8 cellular contexts compared by ENCODE assay signal in the genomic region with DNA sequence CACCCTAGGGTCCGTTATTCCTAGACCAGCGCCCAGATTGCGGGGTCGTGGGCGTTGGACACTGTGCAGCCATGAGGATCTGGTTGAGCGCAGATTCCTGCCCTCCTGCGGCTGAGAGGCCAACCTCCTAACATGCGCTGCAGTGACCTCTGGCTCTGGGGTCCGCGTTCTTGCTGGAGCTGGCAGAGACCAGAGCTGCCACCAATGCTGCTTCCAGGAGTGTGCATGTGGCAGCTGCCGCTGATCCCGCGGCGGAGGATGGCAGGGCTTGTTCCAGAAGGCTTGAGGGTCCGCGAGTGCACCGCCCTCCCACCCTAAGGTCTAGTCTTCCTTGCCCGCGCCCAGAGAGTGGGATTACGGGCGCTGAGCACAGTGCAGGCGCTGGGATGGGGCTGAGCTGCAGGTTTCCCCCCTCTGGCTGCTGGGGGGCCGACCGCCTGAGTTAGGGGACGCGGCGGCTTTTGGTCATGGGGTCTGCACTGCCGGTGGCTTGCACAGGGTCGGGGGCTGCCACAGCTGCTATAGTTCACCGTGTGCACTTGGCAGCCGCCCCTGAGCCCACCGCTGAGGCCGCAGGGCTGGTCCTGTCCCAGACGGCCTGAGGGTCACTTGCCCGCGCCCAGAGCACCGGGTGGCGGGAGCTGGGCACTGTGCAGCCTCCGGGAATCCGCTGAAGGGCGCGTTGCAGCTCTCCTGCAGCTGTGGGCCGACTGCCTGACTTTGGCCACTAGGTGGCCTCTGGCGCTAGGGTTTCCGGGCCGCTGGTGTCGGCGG.
DNase-seq lines count a peak whose midpoint lies in the region; ATAC-seq and TF ChIP-seq lines count a peak whose summit lies in the region.

No MANE protein-coding gene starts in this region.

- no peak overlapping the region for H2AK5ac ChIP-seq in IMR-90 (ENCODE audit: low read depth, low read length)

- peak overlapping the region; percentile 80 for H2AFZ ChIP-seq in IMR-90 (replicated peaks; ENCODE audit: low read length, poor library complexity)

- no peak overlapping the region for H2BK20ac ChIP-seq in IMR-90 (ENCODE audit: low read depth, low read length)

- no peak overlapping the region for H3K27ac Mint-ChIP-seq in activated naive CD8-positive, alpha-beta T cell

- POLR2A ChIA-PET in IMR-90 (lab: Charles Lee; ENCODE audit: unreplicated experiment), result no interaction called here

- no peak overlapping the region for H2AK9ac ChIP-seq in IMR-90 (replicated peaks; ENCODE audit: low read depth, low read length, poor library complexity)

- no peak overlapping the region for H3K56ac ChIP-seq in IMR-90 (ENCODE audit: extremely low read depth, insufficient read depth, low read length)

- H3K9me1 ChIP-seq in IMR-90 (ENCODE audit: insufficient read depth, low read length), result no peaks in the 10 kb centered on the region

- no peaks in the 10 kb centered on the region for H3K9me3 ChIP-seq in DOHH2 (ENCODE audit: control insufficient read depth, insufficient read depth, low read length)
- peaks cover 3% of the 10 kb centered on the region; the same call in 1 of the 2 replicates for H3K9me3 ChIP-seq in IMR-90 (ENCODE audit: control insufficient read depth, insufficient read depth, low read length)
- no peaks in the 10 kb centered on the region for H3K9me3 ChIP-seq in SJSA1 (replicated peaks)
- H3K9me3 ChIP-seq in cardiac muscle cell (ENCODE audit: low read depth), result no peaks in the 10 kb centered on the region

- no peak overlapping the region for H3K14ac ChIP-seq in IMR-90 (replicated peaks; ENCODE audit: low read depth, low read length)

- CTCF ChIA-PET in IMR-90 (lab: Yijun Ruan, JAX), result interaction anchor here (1.1 to 1.5 kb wide), 3 partner anchors 12 to 261 kb away, joined by 5 to 19 read pairs (median 6); no protein-coding TSS in a partner anchor

- no peak overlapping the region for H4K8ac ChIP-seq in IMR-90 (ENCODE audit: low read depth in 2 of 2, low read length in 2 of 2)

- no peak overlapping the region for H3K9ac ChIP-seq in IMR-90 (ENCODE audit: low read depth, low read length)

- peaks cover 13% of the 10 kb centered on the region for H3F3A ChIP-seq in DOHH2 (ENCODE audit: control insufficient read depth, insufficient read depth)

- in situ Hi-C loops in IMR-90 (cut with MboI; ENCODE audit: low sequenced_read_pairs), result loop anchor here (10.0 kb wide), 1 partner anchor 259 kb away; no protein-coding TSS in a partner anchor

- H3K27me3 Mint-ChIP-seq in activated naive CD8-positive, alpha-beta T cell, result peaks cover 18% of the 10 kb centered on the region

- dilution Hi-C loops in IMR-90 (cut with HindIII; ENCODE audit: low sequenced_read_pairs, unreplicated experiment), result no loop called here

- no peak overlapping the region for H2BK5ac ChIP-seq in IMR-90 (ENCODE audit: low read depth, low read length, poor library complexity, severe bottlenecking)

- H4K91ac ChIP-seq in IMR-90 (ENCODE audit: insufficient read depth, low read depth, low read length), result no peak overlapping the region

- H3K36me3 Mint-ChIP-seq in activated naive CD8-positive, alpha-beta T cell, result no peaks in the 10 kb centered on the region

- H2BK15ac ChIP-seq in IMR-90 (ENCODE audit: low read depth, low read length), result no peak overlapping the region

- H3K18ac ChIP-seq in IMR-90 (ENCODE audit: low read depth, low read length), result no peak overlapping the region

- BruUV-seq in IMR-90 (replicated peaks; lab: Mats Ljungman, UMichigan), result no TSS peak

- no peak for TF ChIP-seq POLR2A in IMR-90 (IDR thresholded peaks at IDR 0.05; ENCODE audit: low read depth, low read length)

- no peaks in the 10 kb centered on the region for H3K79me2 ChIP-seq in DOHH2 (ENCODE audit: control insufficient read depth, low read length)

- peak overlapping the region; percentile 71 for H3K4me3 Mint-ChIP-seq in activated naive CD8-positive, alpha-beta T cell

- H4K20me1 ChIP-seq in DOHH2 (ENCODE audit: control insufficient read depth, insufficient read depth, low read depth, low read length), result no peaks in the 10 kb centered on the region
- no peaks in the 10 kb centered on the region for H4K20me1 ChIP-seq in IMR-90 (ENCODE audit: insufficient read depth, low read length)

- DNase-seq in IMR-90 (peak; percentile 44), SJSA1 (ENCODE audit: low read depth in 1 of 2, low spot score in 2 of 2) (peak; percentile 54 to 74), cardiac muscle cell (ENCODE audit: low read depth in 1 of 2, low spot score in 1 of 2) (peak; percentile 69 to 84), posterior cingulate gyrus (peak; percentile 74 to 98 (median 85))

- peak overlapping the region; percentile 75 for H3K4me3 ChIP-seq in DOHH2 (ENCODE audit: low read length)
- no peak overlapping the region; the same call in 1 of the 2 replicates for H3K4me3 ChIP-seq in IMR-90 (ENCODE audit: insufficient read depth, low read depth, low read length)
- H3K4me3 ChIP-seq in SJSA1, result no peak overlapping the region
- peak overlapping the region; percentile 49 for H3K4me3 ChIP-seq in cardiac muscle cell
- peak overlapping the region; percentile 8 for H3K4me3 ChIP-seq in urinary bladder (ENCODE audit: low read depth, low read length)

- H3K27me3 ChIP-seq in DOHH2 (ENCODE audit: control insufficient read depth, low read length) (no peaks in the 10 kb centered on the region), IMR-90 (ENCODE audit: control insufficient read depth, insufficient read depth, low read length) (no peaks in the 10 kb centered on the region; the same call in 1 of the 2 replicates), SJSA1 (replicated peaks) (no peaks in the 10 kb centered on the region; the same call in 1 of the 2 replicates), cardiac muscle cell (peaks cover 37% of the 10 kb centered on the region)

- H3K9me2 ChIP-seq in DOHH2 (replicated peaks; ENCODE audit: control insufficient read depth, low read length), result no peaks in the 10 kb centered on the region

- H3K4ac ChIP-seq in IMR-90 (ENCODE audit: low read depth, low read length), result no peak overlapping the region

- no peaks in the 10 kb centered on the region for H3K79me1 ChIP-seq in IMR-90 (ENCODE audit: low read depth in 1 of 2, low read length in 2 of 2)

- WGBS in IMR-90 (ENCODE audit: extremely low coverage in 2 of 2, insufficient read length in 1 of 2), 2 experiments, result 6% methylated on average over 21 of the region's 48 CpGs; no CpG with 5 or more reads in 1 of the 2 experiments
- 2% methylated on average over 48 of the region's 48 CpGs for WGBS in urinary bladder

- H2BK120ac ChIP-seq in IMR-90 (ENCODE audit: low read depth, low read length), result no peak overlapping the region

- peaks cover 65% of the 10 kb centered on the region for H3K4me1 ChIP-seq in DOHH2 (ENCODE audit: control insufficient read depth, low read length)
- H3K4me1 ChIP-seq in IMR-90 (ENCODE audit: control insufficient read depth, insufficient read depth, low read length), result peaks cover 11% of the 10 kb centered on the region
- H3K4me1 ChIP-seq in SJSA1 (replicated peaks), result peaks cover 16% of the 10 kb centered on the region
- H3K4me1 ChIP-seq in cardiac muscle cell (ENCODE audit: low read depth), result no peaks in the 10 kb centered on the region
- H3K4me1 ChIP-seq in urinary bladder (ENCODE audit: insufficient read depth), result no peaks in the 10 kb centered on the region

- peak; percentile 95 for ATAC-seq in GM21619 (IDR thresholded peaks at IDR 0.05; ENCODE audit: unreplicated experiment)
- ATAC-seq in IMR-90 (ENCODE audit: low read depth), result peak; percentile 93

- no peak overlapping the region for H3K23ac ChIP-seq in IMR-90 (ENCODE audit: low read depth, low read length)

- TF ChIP-seq RAD21 in IMR-90 (IDR thresholded peaks at IDR 0.05; ENCODE audit: low read length), result peak; percentile 81

- TF ChIP-seq CTCF in DOHH2 (IDR thresholded peaks at IDR 0.05; ENCODE audit: low read depth, low read length, poor library complexity, severe bottlenecking) (peak; percentile 82), IMR-90 (conservative IDR thresholded peaks at IDR 0.05; ENCODE audit: low read depth, low read length) (peak; percentile 81), cardiac muscle cell (IDR thresholded peaks at IDR 0.05; ENCODE audit: low read depth, low read length) (peak; percentile 82)

- no peak overlapping the region for H4K5ac ChIP-seq in IMR-90 (ENCODE audit: low read depth, low read length)

- peak overlapping the region; percentile 90 for H3K4me2 ChIP-seq in DOHH2 (ENCODE audit: low read length)
- peak overlapping the region; percentile 72; the same call in 1 of the 2 replicates for H3K4me2 ChIP-seq in IMR-90 (ENCODE audit: low read depth, low read length)

- H3K9me3 Mint-ChIP-seq in activated naive CD8-positive, alpha-beta T cell (ENCODE audit: low read depth), result no peaks in the 10 kb centered on the region

- no peak overlapping the region for H3K27ac ChIP-seq in DOHH2 (ENCODE audit: low read depth, low read length)
- no peak overlapping the region for H3K27ac ChIP-seq in IMR-90 (ENCODE audit: insufficient read depth, low read length)
- no peak overlapping the region for H3K27ac ChIP-seq in SJSA1
- H3K27ac ChIP-seq in cardiac muscle cell, result no peak overlapping the region
- no peak overlapping the region for H3K27ac ChIP-seq in urinary bladder (ENCODE audit: low read depth)

- intact Hi-C loops in IMR-90 (cut with micrococcal nuclease) (loop anchor here (1.0 to 5.0 kb wide), 3 partner anchors 129 to 519 kb away; no protein-coding TSS in a partner anchor), posterior cingulate gyrus (cut with DNase I) (loop anchor here (2.0 to 5.0 kb wide), 4 partner anchors 127 to 519 kb away; no protein-coding TSS in a partner anchor)

- peaks cover 5% of the 10 kb centered on the region; the same call in 1 of the 2 replicates for H3K36me3 ChIP-seq in DOHH2 (ENCODE audit: control insufficient read depth, low read length)
- H3K36me3 ChIP-seq in IMR-90 (ENCODE audit: control insufficient read depth, insufficient read depth, low read length), result no peaks in the 10 kb centered on the region
- H3K36me3 ChIP-seq in SJSA1, result no peaks in the 10 kb centered on the region
- no peaks in the 10 kb centered on the region for H3K36me3 ChIP-seq in cardiac muscle cell
- H3K36me3 ChIP-seq in urinary bladder (ENCODE audit: insufficient read depth), result no peaks in the 10 kb centered on the region

- H3K4me1 Mint-ChIP-seq in activated naive CD8-positive, alpha-beta T cell (ENCODE audit: low read depth), result peaks cover 7% of the 10 kb centered on the region

TF ChIP-seq in IMR-90, 13 proteins besides CTCF, POLR2A, EP300 and RAD21:
- TF ChIP-seq SMC3 (IDR thresholded peaks at IDR 0.05; ENCODE audit: low read depth, low read length), result peak; percentile 69
- TF ChIP-seq, protein P1, sequence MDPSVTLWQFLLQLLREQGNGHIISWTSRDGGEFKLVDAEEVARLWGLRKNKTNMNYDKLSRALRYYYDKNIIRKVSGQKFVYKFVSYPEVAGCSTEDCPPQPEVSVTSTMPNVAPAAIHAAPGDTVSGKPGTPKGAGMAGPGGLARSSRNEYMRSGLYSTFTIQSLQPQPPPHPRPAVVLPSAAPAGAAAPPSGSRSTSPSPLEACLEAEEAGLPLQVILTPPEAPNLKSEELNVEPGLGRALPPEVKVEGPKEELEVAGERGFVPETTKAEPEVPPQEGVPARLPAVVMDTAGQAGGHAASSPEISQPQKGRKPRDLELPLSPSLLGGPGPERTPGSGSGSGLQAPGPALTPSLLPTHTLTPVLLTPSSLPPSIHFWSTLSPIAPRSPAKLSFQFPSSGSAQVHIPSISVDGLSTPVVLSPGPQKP (IDR thresholded peaks at IDR 0.05; ENCODE audit: borderline replicate concordance, low read depth, low read length), result no peak

Comparison
In these comparisons a context has a peak if more than half of its experiments do, and no peak if none do; other contexts are left out.
1. H3K4me3 ChIP-seq: peak in DOHH2 (single experiment), cardiac muscle cell (single experiment) and urinary bladder (single experiment); none in IMR-90 (single experiment) and SJSA1 (single experiment).
2. Peak in every context shown above with its lines, with median percentiles within 50 percentile points of each other: CTCF ChIP-seq and DNase-seq.